In the genomic region with DNA sequence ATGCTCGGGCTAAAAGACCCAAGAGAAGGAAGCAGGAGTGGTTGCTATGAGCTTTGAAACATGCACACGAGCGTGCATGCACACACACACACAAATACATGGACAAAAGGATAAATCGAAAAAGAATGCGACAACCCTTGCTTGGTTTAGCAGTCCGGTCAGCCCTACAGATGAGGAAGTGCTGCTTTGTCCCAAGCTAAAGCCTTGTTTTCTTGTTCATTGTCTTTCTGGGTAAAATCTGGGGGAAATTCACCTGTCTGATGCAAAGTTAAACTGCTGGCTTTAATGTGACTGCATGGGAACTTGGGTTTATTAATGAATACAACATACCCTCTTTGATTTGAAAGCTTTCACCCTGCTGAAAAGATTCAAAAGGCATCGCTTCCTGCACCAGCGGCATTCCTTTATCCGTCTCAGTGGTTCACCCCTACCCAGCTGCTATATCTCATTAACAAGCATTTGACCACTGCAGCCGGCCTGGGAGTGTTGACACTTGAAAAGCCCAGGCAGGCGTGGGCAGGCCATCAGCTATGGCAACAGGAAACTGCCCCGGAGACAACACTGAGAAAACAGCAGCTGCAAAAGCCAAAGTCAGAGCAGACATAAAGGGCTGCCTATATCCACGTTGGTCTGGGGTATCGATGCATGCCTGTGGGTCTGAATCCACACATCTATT, we compare ENCODE assay signal across 10 cellular contexts.
DNase-seq lines count a peak whose midpoint lies in the region; ATAC-seq, FAIRE-seq and TF ChIP-seq lines count a peak whose summit lies in the region.
"Had no signal": no experiment of that assay in that cellular context is flagged by ENCODE, and none has a peak within 500 bp of the region (broad histone marks: within the 10 kb centered on the region; RNA-seq: fewer than 3 reads in every experiment).

No MANE protein-coding gene starts in this region.

- H3K27ac ChIP-seq in body of pancreas (no peak overlapping the region), suprapubic skin (no peak overlapping the region)

- no peaks in the 10 kb centered on the region for H3K9me3 Mint-ChIP-seq in type B pancreatic cell
- H3K9me3 Mint-ChIP-seq: memory B cell had no signal

- H3K36me3 Mint-ChIP-seq in type B pancreatic cell, result no peaks in the 10 kb centered on the region
- H3K36me3 Mint-ChIP-seq: memory B cell had no signal

- no peak for TF ChIP-seq EP300 in suprapubic skin (IDR thresholded peaks at IDR 0.05)

- H3K9me3 ChIP-seq in body of pancreas (no peaks in the 10 kb centered on the region), suprapubic skin (no peaks in the 10 kb centered on the region)

- no peak overlapping the region for H3K4me3 ChIP-seq in body of pancreas
- no peak overlapping the region for H3K4me3 ChIP-seq in suprapubic skin

- peaks cover 8% of the 10 kb centered on the region for H3K4me1 ChIP-seq in body of pancreas
- H3K4me1 ChIP-seq in suprapubic skin, result peaks cover 12% of the 10 kb centered on the region

- H3K27me3 ChIP-seq in body of pancreas (no peaks in the 10 kb centered on the region), suprapubic skin (no peaks in the 10 kb centered on the region)

- no peak for FAIRE-seq in D721Med (lab: Jason Lieb, UNC)

- no peak for TF ChIP-seq CTCF in body of pancreas (IDR thresholded peaks at IDR 0.05)
- TF ChIP-seq CTCF in type B pancreatic cell (conservative IDR thresholded peaks at IDR 0.05), result no peak
- TF ChIP-seq CTCF in suprapubic skin (IDR thresholded peaks at IDR 0.05), result no peak
- TF ChIP-seq CTCF in D721Med (IDR thresholded peaks at IDR 0.05; ENCODE audit: insufficient read depth, missing control alignments), result no peak

- TF ChIP-seq POLR2A in body of pancreas (IDR thresholded peaks at IDR 0.05) (no peak), suprapubic skin (IDR thresholded peaks at IDR 0.05) (no peak)

- 38 to 47% methylated on average over 14 of the region's 14 CpGs for WGBS in body of pancreas, 2 donors
- 63% methylated on average over 14 of the region's 14 CpGs for WGBS in suprapubic skin

- no peaks in the 10 kb centered on the region for H3K36me3 ChIP-seq in body of pancreas (replicated peaks in 1 of 2; ENCODE audit: insufficient read depth in 1 of 2, low read depth in 2 of 2)
- no peaks in the 10 kb centered on the region for H3K36me3 ChIP-seq in suprapubic skin

- ATAC-seq in body of pancreas (peak; percentile 78), GM18907 (IDR thresholded peaks at IDR 0.05; ENCODE audit: unreplicated experiment) (no peak), HG03565 (IDR thresholded peaks at IDR 0.05; ENCODE audit: unreplicated experiment) (no peak)

- intact Hi-C loops in body of pancreas (cut with DNase I), result no loop called here

- peaks cover 26% of the 10 kb centered on the region for H3K4me1 Mint-ChIP-seq in type B pancreatic cell (ENCODE audit: unreplicated experiment)
- H3K4me1 Mint-ChIP-seq: memory B cell had no signal

- peak; percentile 97 for DNase-seq in NCI-H146 (lab: John Stamatoyannopoulos, UW)
- peak; percentile 42 to 78 (median 70) for DNase-seq in body of pancreas
- DNase-seq in islet precursor cell, result peak; percentile 95
- DNase-seq in type B pancreatic cell (ENCODE audit: extremely low spot score, unreplicated experiment), result no peak
- DNase-seq in suprapubic skin (ENCODE audit: low spot score in 2 of 2), result no peak
- DNase-seq in D721Med (ENCODE audit: insufficient read length, low spot score), result no peak
- DNase-seq: activated CD4-positive, alpha-beta T cell treated with anti-CD3 and anti-CD28 coated beads for 4 hours had no signal

- peaks cover 2% of the 10 kb centered on the region for H3K27me3 Mint-ChIP-seq in type B pancreatic cell
- H3K27me3 Mint-ChIP-seq: memory B cell had no signal

- H3K27ac Mint-ChIP-seq in type B pancreatic cell, result peak overlapping the region; percentile 15
- H3K27ac Mint-ChIP-seq: memory B cell had no signal

- H3K4me3 Mint-ChIP-seq in type B pancreatic cell, result peak overlapping the region; percentile 53
- H3K4me3 Mint-ChIP-seq: memory B cell had no signal

Comparison
In these comparisons a context has a peak if more than half of its experiments do, and no peak if none do; other contexts are left out.
1. DNase-seq: peak in NCI-H146 (single experiment), body of pancreas (4 of 4) and islet precursor cell (single experiment); none in type B pancreatic cell (single experiment), suprapubic skin (0 of 2) and D721Med (single experiment).